ENCODE assay signal across 8 cellular contexts in the genomic region with DNA sequence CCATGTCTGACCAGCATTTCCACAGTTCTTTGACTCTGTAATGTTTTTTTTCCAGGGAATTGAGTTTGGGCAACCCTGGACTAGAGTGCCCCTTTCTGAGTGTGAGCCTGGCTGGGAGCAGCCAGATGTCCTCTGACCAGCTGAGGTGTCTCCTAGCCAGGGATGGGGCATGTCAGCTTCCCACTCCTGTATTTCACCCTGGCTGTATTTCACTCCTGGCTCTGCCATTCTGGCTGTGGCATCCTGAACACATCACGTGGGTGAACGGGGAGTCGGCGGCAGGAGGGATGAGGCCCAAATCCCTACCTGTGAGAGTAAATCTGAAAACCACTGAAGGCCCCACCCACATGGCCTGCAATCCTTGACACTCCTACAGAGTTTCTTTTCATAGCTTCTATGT. TPM values are rescaled to one million over a fixed set of nuclear protein-coding genes. Genes with fewer than 3 reads are reported as not detected.
DNase-seq lines count a peak whose midpoint lies in the region; TF ChIP-seq lines count a peak whose summit lies in the region.

No MANE protein-coding gene starts in this region.

- no peak overlapping the region for H3K4me3 ChIP-seq in mucosa of rectum (ENCODE audit: low read length in 2 of 2)
- H3K4me3 ChIP-seq in transverse colon = no peak overlapping the region

- peak overlapping the region; percentile 32 to 56 for H3K9ac ChIP-seq in mucosa of rectum (ENCODE audit: low read depth in 1 of 2, low read length in 2 of 2)

- no peak for TF ChIP-seq EP300 in transverse colon (IDR thresholded peaks at IDR 0.05; ENCODE audit: low read depth)

- CTCF ChIA-PET in activated naive CD4-positive, alpha-beta T cell treated with anti-CD3 and anti-CD28 coated beads for 36 hours (lab: Charles Lee) = interaction anchor here (0.7 to 7.3 kb wide), 34 partner anchors 9 to 187 kb away, joined by 3 to 132 read pairs (median 7); a partner anchor contains a TSS

- TF ChIP-seq POLR2A in transverse colon (IDR thresholded peaks at IDR 0.05) = no peak

- intact Hi-C loops in activated naive CD4-positive, alpha-beta T cell treated with anti-CD3 and anti-CD28 coated beads for 36 hours (cut with micrococcal nuclease) = loop anchor here (1.0 kb wide), 6 partner anchors 50 to 223 kb away; no protein-coding TSS in a partner anchor
- intact Hi-C loops in transverse colon (cut with DNase I; ENCODE audit: low total_unique reads) = loop anchor here (5.0 kb wide), 1 partner anchor 133 kb away; no protein-coding TSS in a partner anchor

- H3K4me1 ChIP-seq in mucosa of rectum (ENCODE audit: control insufficient read depth in 2 of 2, insufficient read depth in 2 of 2, low read length in 2 of 2) (peaks cover 77 to 79% of the 10 kb centered on the region in 2 donors), transverse colon (peaks cover 37 to 90% (median 59%) of the 10 kb centered on the region in 4 donors)

- no peak for DNase-seq in activated naive CD4-positive, alpha-beta T cell treated with anti-CD3 and anti-CD28 coated beads for 36 hours
- DNase-seq in activated naive CD4-positive, alpha-beta T cell treated with anti-CD3 and anti-CD28 coated beads, Interleukin-2, amount 50 U/mL, for 16 hours = no peak
- no peak for DNase-seq in activated naive CD8-positive, alpha-beta T cell treated with anti-CD3 and anti-CD28 coated beads for 36 hours
- DNase-seq in transverse colon (no peak), cerebellar cortex (ENCODE audit: low spot score) (no peak), SHP77 (lab: John Stamatoyannopoulos, UW) (no peak), NCI-H1105 treated with DMSO at 0.1 percent for 48 hours (lab: John Stamatoyannopoulos, UW) (no peak)

- H3K27me3 ChIP-seq in mucosa of rectum (ENCODE audit: control insufficient read depth in 2 of 2, insufficient read depth in 2 of 2, low read length in 2 of 2) (no peaks in the 10 kb centered on the region), transverse colon (no peaks in the 10 kb centered on the region)

- H3K36me3 Mint-ChIP-seq in activated naive CD4-positive, alpha-beta T cell treated with anti-CD3 and anti-CD28 coated beads for 36 hours (ENCODE audit: low read depth) = peaks cover 31% of the 10 kb centered on the region
- H3K36me3 Mint-ChIP-seq in activated naive CD8-positive, alpha-beta T cell treated with anti-CD3 and anti-CD28 coated beads for 36 hours = peaks cover 53% of the 10 kb centered on the region

- WGBS in transverse colon (ENCODE audit: low coverage in 1 of 2), 2 donors = 20% methylated on average over 4 of the region's 4 CpGs; no CpG with 5 or more reads in 1 of the 2 donors

- H3K27me3 Mint-ChIP-seq in activated naive CD4-positive, alpha-beta T cell treated with anti-CD3 and anti-CD28 coated beads for 36 hours (ENCODE audit: low read depth) = no peaks in the 10 kb centered on the region
- no peaks in the 10 kb centered on the region for H3K27me3 Mint-ChIP-seq in activated naive CD8-positive, alpha-beta T cell treated with anti-CD3 and anti-CD28 coated beads for 36 hours

- H3K4me1 Mint-ChIP-seq in activated naive CD4-positive, alpha-beta T cell treated with anti-CD3 and anti-CD28 coated beads for 36 hours (ENCODE audit: low read depth) = peaks cover 94% of the 10 kb centered on the region
- H3K4me1 Mint-ChIP-seq in activated naive CD8-positive, alpha-beta T cell treated with anti-CD3 and anti-CD28 coated beads for 36 hours = peaks cover 90% of the 10 kb centered on the region

- H3K27ac ChIP-seq in mucosa of rectum (ENCODE audit: low read depth in 2 of 2, low read length in 2 of 2) = peak overlapping the region; percentile 79 to 90
- peak overlapping the region; percentile 77 to 90 (median 82) for H3K27ac ChIP-seq in transverse colon

- H3K9me3 ChIP-seq in mucosa of rectum (ENCODE audit: control insufficient read depth in 2 of 2, low read length in 2 of 2) = no peaks in the 10 kb centered on the region
- no peaks in the 10 kb centered on the region for H3K9me3 ChIP-seq in transverse colon

- in situ Hi-C loops in transverse colon (cut with MboI; ENCODE audit: low pct_ligation_motif_present in 1 of 4, low pct_unique_long_range_greater_than_20kb in 1 of 4, low sequenced_read_pairs in 3 of 4) = loop anchor here (10.0 to 25.0 kb wide), 3 partner anchors 80 to 130 kb away; a partner anchor contains a TSS

- no peaks in the 10 kb centered on the region for H3K9me3 Mint-ChIP-seq in activated naive CD4-positive, alpha-beta T cell treated with anti-CD3 and anti-CD28 coated beads for 36 hours
- no peaks in the 10 kb centered on the region for H3K9me3 Mint-ChIP-seq in activated naive CD8-positive, alpha-beta T cell treated with anti-CD3 and anti-CD28 coated beads for 36 hours

- no peak for TF ChIP-seq CTCF in transverse colon (IDR thresholded peaks at IDR 0.05)

- peak overlapping the region; percentile 98 for H3K27ac Mint-ChIP-seq in activated naive CD4-positive, alpha-beta T cell treated with anti-CD3 and anti-CD28 coated beads for 36 hours
- H3K27ac Mint-ChIP-seq in activated naive CD8-positive, alpha-beta T cell treated with anti-CD3 and anti-CD28 coated beads for 36 hours = peak overlapping the region; percentile 99

- no peak overlapping the region for H3K4me3 Mint-ChIP-seq in activated naive CD4-positive, alpha-beta T cell treated with anti-CD3 and anti-CD28 coated beads for 36 hours
- peak overlapping the region; percentile 81 for H3K4me3 Mint-ChIP-seq in activated naive CD8-positive, alpha-beta T cell treated with anti-CD3 and anti-CD28 coated beads for 36 hours

- H3K36me3 ChIP-seq in mucosa of rectum (ENCODE audit: control insufficient read depth in 2 of 2, insufficient read depth in 2 of 2, low read length in 2 of 2) (peaks cover 0 to 8% of the 10 kb centered on the region in 2 donors), transverse colon (no peaks in the 10 kb centered on the region)

RNA-seq across cellular contexts. Expression of a gene that starts 31.3 kb away (rescaled TPM):
- 10 to 100 TPM; 11.3 to 13.9 TPM for total RNA-seq in activated naive CD4-positive, alpha-beta T cell treated with anti-CD3 and anti-CD28 coated beads for 36 hours
- total RNA-seq in activated naive CD8-positive, alpha-beta T cell treated with anti-CD3 and anti-CD28 coated beads for 36 hours = 10 to 100 TPM in 1 of 2 experiments, 1 to 10 TPM in 1; 9.9 to 12.2 TPM
- total RNA-seq in transverse colon = 10 to 100 TPM in 2 of 4 donors, 1 to 10 TPM in 2; 4.4 to 14.2 (median 9.2) TPM

RNA-seq across cellular contexts. Expression of a gene that starts 34.0 kb away (rescaled TPM):
- total RNA-seq in activated naive CD4-positive, alpha-beta T cell treated with anti-CD3 and anti-CD28 coated beads for 36 hours = 100 to 1,000 TPM; 112 to 117 TPM
- 100 to 1,000 TPM; 133 to 146 TPM for total RNA-seq in activated naive CD8-positive, alpha-beta T cell treated with anti-CD3 and anti-CD28 coated beads for 36 hours
- 10 to 100 TPM in 3 of 4 donors, 1 to 10 TPM in 1; 6.2 to 90.8 (median 27.2) TPM for total RNA-seq in transverse colon
